27 cellular contexts compared by ENCODE assay signal in the genomic region with DNA sequence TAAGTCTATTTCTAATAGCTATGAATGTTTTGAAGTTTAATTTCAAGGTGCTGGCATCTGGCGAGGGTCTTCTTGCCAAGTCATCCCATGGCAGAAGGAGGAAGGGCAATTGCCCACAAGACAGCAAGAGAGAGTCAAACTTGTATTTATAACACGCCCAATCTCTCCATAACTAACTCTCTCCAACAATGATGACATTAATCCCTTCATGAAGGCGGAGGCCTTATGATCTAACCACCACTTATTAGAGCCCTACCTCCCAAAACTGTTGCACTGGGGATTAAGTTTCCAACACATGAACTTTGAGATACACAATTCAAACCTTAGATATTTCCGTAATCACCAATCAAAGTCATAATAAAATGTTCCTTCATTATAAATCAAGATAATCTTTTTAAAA.
"Had no signal": no experiment of that assay in that cellular context is flagged by ENCODE, and none has a peak within 500 bp of the region (broad histone marks: within the 10 kb centered on the region; RNA-seq: fewer than 3 reads in every experiment).

No MANE protein-coding gene starts in this region.

- H3K9me3 ChIP-seq: neutrophil, pancreas, prostate gland, right lobe of liver, sigmoid colon, spleen, suprapubic skin, testis, tibial artery, transverse colon, upper lobe of right lung, vagina had no signal

- H3K4me3 ChIP-seq: pancreas, prostate gland, right lobe of liver, sigmoid colon, smooth muscle cell, spleen, suprapubic skin, testis, tibial artery, transverse colon, upper lobe of right lung, vagina had no signal

- DNase-seq: naive thymus-derived CD8-positive, alpha-beta T cell; nephron progenitor cell; nucleus accumbens; pancreas; retina; right cardiac atrium; right lobe of liver; sigmoid colon; spleen; stimulated activated CD4-positive, alpha-beta T cell treated with anti-CD3 and anti-CD28 coated beads, Interleukin-12 subunit alpha, Interleukin-12 subunit beta, amount 100 ng/mL, for 4 hours; stimulated activated CD4-positive, alpha-beta T cell treated with anti-CD3 and anti-CD28 coated beads, Interleukin-1b, Interleukin-23, amount 100 ng/mL, for 48 hours; stimulated activated CD4-positive, alpha-beta T cell treated with anti-CD3 and anti-CD28 coated beads, Interleukin-4, amount 100 ng/mL, for 1 hour; stimulated activated CD4-positive, alpha-beta T cell treated with anti-CD3 and anti-CD28 coated beads, Interleukin-4, amount 100 ng/mL, for 4 hours; stimulated activated CD8-positive, alpha-beta memory T cell treated with anti-CD3 and anti-CD28 coated beads, Interleukin-4, amount 100 ng/mL, for 48 hours; stimulated activated naive CD4-positive, alpha-beta T cell; stimulated activated naive CD8-positive, alpha-beta T cell treated with anti-CD3 and anti-CD28 coated beads, Interleukin-15, amount 100 ng/mL, for 72 hours; stimulated activated naive CD8-positive, alpha-beta T cell treated with anti-CD3 and anti-CD28 coated beads, Interleukin-15, Interleukin-2, amounts not matched to agents 100 U/mL and 50 U/mL, for 24 hours; substantia nigra; testis; tibial artery; transverse colon; upper lobe of right lung had no signal

- H3K27ac ChIP-seq: neutrophil, pancreas, prostate gland, right lobe of liver, sigmoid colon, spleen, suprapubic skin, testis, tibial artery, transverse colon, upper lobe of right lung, vagina had no signal

- FAIRE-seq: pancreas had no signal

- H3K27me3 ChIP-seq: neutrophil, pancreas, right lobe of liver, sigmoid colon, spleen, suprapubic skin, testis, tibial artery, transverse colon, upper lobe of right lung, vagina had no signal

- H3K36me3 ChIP-seq: neutrophil, pancreas, prostate gland, right lobe of liver, sigmoid colon, spleen, suprapubic skin, tibial artery, transverse colon, upper lobe of right lung, vagina had no signal

- H3K4me1 ChIP-seq: pancreas, prostate gland, right lobe of liver, sigmoid colon, spleen, suprapubic skin, testis, tibial artery, transverse colon, upper lobe of right lung, vagina had no signal
